ENCODE assay signal across 11 cellular contexts in the genomic region with DNA sequence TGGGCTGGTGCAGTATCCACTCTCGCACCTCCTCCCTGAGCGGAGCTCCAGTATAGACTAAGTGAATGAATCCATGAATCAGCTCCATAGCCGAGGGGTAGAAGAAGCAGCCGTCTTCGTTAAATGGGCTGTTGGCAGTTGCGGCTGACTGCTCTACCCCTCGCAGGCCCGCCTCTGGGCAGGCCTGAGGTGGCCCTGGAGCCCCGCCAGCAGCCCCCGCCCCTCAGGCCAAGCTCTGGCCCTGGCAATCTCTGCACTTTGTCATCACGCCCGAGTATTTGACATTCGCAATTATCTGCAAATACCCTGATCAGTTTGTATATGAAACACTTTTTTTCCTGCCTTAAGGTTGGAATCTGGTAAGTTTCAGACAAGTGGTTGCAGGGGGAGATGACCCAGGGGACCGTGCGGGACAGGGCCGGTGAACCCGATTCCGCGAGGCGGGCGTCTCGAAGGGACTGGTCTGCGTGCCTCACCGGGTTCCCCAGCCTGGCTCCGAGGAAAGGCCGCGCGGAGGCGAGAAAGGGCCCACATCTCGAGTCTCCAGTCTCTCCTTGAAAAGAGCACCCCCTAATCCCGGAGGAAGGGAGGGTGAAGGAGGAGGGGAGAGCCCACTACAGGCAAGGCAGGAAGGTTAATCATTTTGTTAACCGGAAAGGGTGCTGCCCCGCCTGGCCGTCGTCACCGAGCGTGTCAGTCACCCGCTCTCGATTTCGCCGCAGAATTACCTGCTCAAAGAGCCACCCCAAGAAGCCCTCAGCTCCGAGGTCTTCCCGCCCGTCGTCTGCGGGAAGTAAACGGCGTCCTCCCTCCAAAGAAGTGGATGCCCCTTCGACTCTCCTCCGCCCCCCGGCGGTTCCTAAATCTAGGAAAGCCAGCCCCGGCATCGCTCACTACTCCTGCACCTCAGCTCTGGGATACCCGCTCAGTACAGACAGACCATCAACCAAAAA. TPM values are rescaled to one million over a fixed set of nuclear protein-coding genes. Genes with fewer than 3 reads are reported as not detected.
DNase-seq lines count a peak whose midpoint lies in the region; ATAC-seq and TF ChIP-seq lines count a peak whose summit lies in the region.
"Had no signal": no experiment of that assay in that cellular context is flagged by ENCODE, and none has a peak within 500 bp of the region (broad histone marks: within the 10 kb centered on the region; RNA-seq: fewer than 3 reads in every experiment).

No MANE protein-coding gene starts in this region.

- ATAC-seq in heart left ventricle (no peak), GM21360 (IDR thresholded peaks at IDR 0.05; ENCODE audit: unreplicated experiment) (no peak)
- ATAC-seq: lower lobe of right lung had no signal

- TF ChIP-seq CTCF in cardiac muscle cell (IDR thresholded peaks at IDR 0.05; ENCODE audit: low read depth, low read length), result peak; percentile 7
- no peak for TF ChIP-seq CTCF in heart left ventricle (IDR thresholded peaks at IDR 0.05)
- TF ChIP-seq CTCF in brain microvascular endothelial cell (IDR thresholded peaks at IDR 0.05; ENCODE audit: low read depth, low read length, missing control alignments), result peak; percentile 44
- TF ChIP-seq CTCF in suprapubic skin (IDR thresholded peaks at IDR 0.05), result no peak

- H3K36me3 ChIP-seq in cardiac muscle cell (no peaks in the 10 kb centered on the region), heart left ventricle (no peaks in the 10 kb centered on the region), brain microvascular endothelial cell (replicated peaks) (no peaks in the 10 kb centered on the region), suprapubic skin (no peaks in the 10 kb centered on the region)
- H3K36me3 ChIP-seq: lower lobe of right lung had no signal

- no peak for TF ChIP-seq POLR2A in heart left ventricle (IDR thresholded peaks at IDR 0.05)
- TF ChIP-seq POLR2A in suprapubic skin (IDR thresholded peaks at IDR 0.05), result no peak

- H3K27ac ChIP-seq in cardiac muscle cell, result no peak overlapping the region
- no peak overlapping the region for H3K27ac ChIP-seq in heart left ventricle
- no peak overlapping the region for H3K27ac ChIP-seq in brain microvascular endothelial cell
- H3K27ac ChIP-seq in suprapubic skin, result no peak overlapping the region
- H3K27ac ChIP-seq: lower lobe of right lung had no signal

- H3K4me1 ChIP-seq in cardiac muscle cell (ENCODE audit: low read depth), result no peaks in the 10 kb centered on the region
- peaks cover 0 to 45% (median 21%) of the 10 kb centered on the region in 12 donors for H3K4me1 ChIP-seq in heart left ventricle
- H3K4me1 ChIP-seq in suprapubic skin, result peaks cover 44% of the 10 kb centered on the region

- H3K9me3 ChIP-seq in cardiac muscle cell (ENCODE audit: low read depth) (no peaks in the 10 kb centered on the region), heart left ventricle (no peaks in the 10 kb centered on the region), suprapubic skin (no peaks in the 10 kb centered on the region)
- H3K9me3 ChIP-seq: lower lobe of right lung had no signal

- intact Hi-C loops in heart left ventricle (cut with DNase I), result no loop called here

- 3 to 8% (median 5%) methylated on average over 51 to 55 of the region's 55 CpGs for WGBS in heart left ventricle, 4 donors
- 39% methylated on average over 55 of the region's 55 CpGs for WGBS in suprapubic skin

- in situ Hi-C loops in brain microvascular endothelial cell (cut with HindIII; ENCODE audit: low pct_ligation_motif_present, low sequenced_read_pairs), result no loop called here

- H3K4me3 ChIP-seq in cardiac muscle cell, result peak overlapping the region; percentile 13
- peak overlapping the region in 1 of 12 donors; percentile 6 for H3K4me3 ChIP-seq in heart left ventricle
- H3K4me3 ChIP-seq in brain microvascular endothelial cell (ENCODE audit: low read depth, low read length), result peak overlapping the region; percentile 9
- H3K4me3 ChIP-seq in suprapubic skin, result peak overlapping the region; percentile 16
- H3K4me3 ChIP-seq: lower lobe of right lung had no signal

- no peak for TF ChIP-seq EP300 in suprapubic skin (IDR thresholded peaks at IDR 0.05)

- peaks cover 100% of the 10 kb centered on the region for H3K27me3 ChIP-seq in cardiac muscle cell
- H3K27me3 ChIP-seq in heart left ventricle, result peaks cover 73 to 100% (median 96%) of the 10 kb centered on the region in 9 donors
- peaks cover 82% of the 10 kb centered on the region for H3K27me3 ChIP-seq in brain microvascular endothelial cell (replicated peaks)
- H3K27me3 ChIP-seq in suprapubic skin, result peaks cover 100% of the 10 kb centered on the region

- no peak for DNase-seq in cardiac muscle cell (ENCODE audit: low read depth in 1 of 2, low spot score in 1 of 2)
- no peak for DNase-seq in heart left ventricle
- DNase-seq in brain microvascular endothelial cell, result no peak
- DNase-seq in left kidney (ENCODE audit: low read depth, low spot score), result peak; percentile 54
- DNase-seq in suprapubic skin (ENCODE audit: low spot score in 2 of 2), result peak in 1 of 2 donors; percentile 80
- DNase-seq in A172 (ENCODE audit: low spot score), result no peak
- no peak for DNase-seq in stimulated activated CD4-positive, alpha-beta T cell treated with anti-CD3 and anti-CD28 coated beads, Interleukin-4, amount 100 ng/mL, for 1 hour
- DNase-seq: C1 segment of cervical spinal cord, lower lobe of right lung, NCI-H510A had no signal

RNA-seq across cellular contexts. Expression of a gene that starts 11.1 kb away (rescaled TPM):
- 1.4 and 1.5 TPM in 2 replicates for total RNA-seq in cardiac muscle cell
- 0.89 and 1.0 TPM in 2 replicates for polyA plus RNA-seq in cardiac muscle cell
- total RNA-seq in heart left ventricle, result 1 to 10 TPM in 6 of 9 donors, under 1 TPM in 3; 0.52 to 3.3 (median 1.3) TPM
- under 1 TPM; 0.38 to 0.54 TPM for polyA plus RNA-seq in heart left ventricle
- 10 to 100 TPM in 1 of 4 donors, 1 to 10 TPM in 3; 2.9 to 12.1 (median 3.9) TPM for total RNA-seq in suprapubic skin
- total RNA-seq in A172 (2014; rRNA removed; shearing (Covaris generic)), result 8.8 and 10.2 TPM in 2 replicates

Comparison
In these comparisons a context has a peak if more than half of its experiments do, and no peak if none do; other contexts are left out.
1. CTCF ChIP-seq: peak in cardiac muscle cell (single experiment) and brain microvascular endothelial cell (single experiment); none in heart left ventricle (0 of 12) and suprapubic skin (0 of 2).